ENCODE assay signal across 7 cellular contexts in the genomic region with DNA sequence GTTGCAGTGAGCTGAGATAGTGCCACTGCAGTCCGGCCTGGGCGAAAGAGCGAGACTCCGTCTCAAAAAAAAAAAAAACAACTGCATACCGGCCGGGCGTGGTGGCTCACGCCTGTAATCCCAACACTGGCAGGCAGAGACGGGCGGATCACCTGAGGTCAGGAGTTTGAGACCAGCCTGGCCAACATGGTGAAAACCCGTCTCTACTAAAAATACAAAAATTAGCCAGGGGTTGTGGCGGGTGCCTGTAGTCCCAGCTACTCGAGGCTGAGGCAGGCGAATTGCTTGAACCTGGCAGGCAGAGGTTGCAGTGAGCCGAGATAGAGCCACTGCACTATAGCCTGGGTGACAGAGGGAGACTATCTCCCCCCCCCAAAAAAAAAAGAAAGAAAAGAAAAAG. TPM values are rescaled to one million over a fixed set of nuclear protein-coding genes. Genes with fewer than 3 reads are reported as not detected.
DNase-seq lines count a peak whose midpoint lies in the region; ATAC-seq and TF ChIP-seq lines count a peak whose summit lies in the region.
"Not testable (repeated sequence)": the region's sequence is repeated elsewhere in the genome, so short reads cannot be mapped to it uniquely, and the experiment has no call there.

No MANE protein-coding gene starts in this region.

- peak overlapping the region in 9 of 11 experiments; percentile 50 to 100 (median 79); a peak in 7 of 22 replicates for H3K27ac ChIP-seq in BLaER1 treated with 17β-estradiol and CSF1 and Interleukin-3, amounts not matched to agents 10 nM and 100 nM
- H3K27ac ChIP-seq in OCI-LY3 (ENCODE audit: low read length), result peak overlapping the region; percentile 99; the same call in 1 of the 2 replicates

- H3K9me3 Mint-ChIP-seq in T-helper 1 cell treated with Interleukin-12 subunit alpha and Interleukin-12 subunit beta and Interleukin-4 antibody, amounts not matched to agents 30 μg/mL and 1 μg/mL, for 36 hours; central memory CD8-positive, alpha-beta T cell; progenitor cell of endocrine pancreas (ENCODE audit: low read depth); stimulated activated naive B cell treated with anti-CD40 and anti-IgM and Interleukin-4, amounts not matched to agents 10 μg/mL and 1 μg/mL and 100 μg/mL, for 72 hours: not testable (repeated sequence)

- not testable (repeated sequence) for H2AFZ ChIP-seq in OCI-LY3 (ENCODE audit: low read depth, low read length)

- not testable (repeated sequence) for H3K27me3 ChIP-seq in BLaER1 treated with 17β-estradiol and CSF1 and Interleukin-3, amounts not matched to agents 10 nM and 100 nM; OCI-LY3 (ENCODE audit: low read depth, low read length)

- not testable (repeated sequence) for H3K4me3 ChIP-seq in BLaER1 treated with 17β-estradiol and CSF1 and Interleukin-3, amounts not matched to agents 10 nM and 100 nM; OCI-LY3 (ENCODE audit: low read length)

- H3K27ac Mint-ChIP-seq in T-helper 1 cell treated with Interleukin-12 subunit alpha and Interleukin-12 subunit beta and Interleukin-4 antibody, amounts not matched to agents 30 μg/mL and 1 μg/mL, for 36 hours, result peak overlapping the region; percentile 34
- peak overlapping the region; percentile 88 for H3K27ac Mint-ChIP-seq in central memory CD8-positive, alpha-beta T cell (ENCODE audit: low read depth)
- peak overlapping the region; percentile 79 for H3K27ac Mint-ChIP-seq in progenitor cell of endocrine pancreas
- H3K27ac Mint-ChIP-seq in stimulated activated naive B cell treated with anti-CD40 and anti-IgM and Interleukin-4, amounts not matched to agents 10 μg/mL and 1 μg/mL and 100 μg/mL, for 72 hours, result peak overlapping the region; percentile 14

- TF ChIP-seq CTCF in OCI-LY3 (IDR thresholded peaks at IDR 0.05; ENCODE audit: low read depth, low read length); progenitor cell of endocrine pancreas (IDR thresholded peaks at IDR 0.05; ENCODE audit: unreplicated experiment): not testable (repeated sequence)

- H3K4me1 ChIP-seq in BLaER1 treated with 17β-estradiol and CSF1 and Interleukin-3, amounts not matched to agents 10 nM and 100 nM, result peaks cover 26 to 99% (median 62%) of the 10 kb centered on the region in 10 experiments
- H3K4me1 ChIP-seq in OCI-LY3 (ENCODE audit: low read length), result peaks cover 66% of the 10 kb centered on the region

- H3K9me3 ChIP-seq in BLaER1 treated with 17β-estradiol and CSF1 and Interleukin-3, amounts not matched to agents 10 nM and 100 nM (replicated peaks in 1 of 11); OCI-LY3 (ENCODE audit: insufficient read depth, low read length): not testable (repeated sequence)

- not testable (repeated sequence) for H3K4me3 Mint-ChIP-seq in T-helper 1 cell treated with Interleukin-12 subunit alpha and Interleukin-12 subunit beta and Interleukin-4 antibody, amounts not matched to agents 30 μg/mL and 1 μg/mL, for 36 hours; central memory CD8-positive, alpha-beta T cell; progenitor cell of endocrine pancreas (ENCODE audit: low read depth); stimulated activated naive B cell treated with anti-CD40 and anti-IgM and Interleukin-4, amounts not matched to agents 10 μg/mL and 1 μg/mL and 100 μg/mL, for 72 hours

- DNase-seq in central memory CD8-positive, alpha-beta T cell (ENCODE audit: low spot score in 2 of 2); progenitor cell of endocrine pancreas (ENCODE audit: low spot score, unreplicated experiment); stimulated activated naive B cell treated with anti-CD40 and anti-IgM and Interleukin-4, amounts not matched to agents 10 μg/mL and 1 μg/mL and 100 μg/mL, for 72 hours: not testable (repeated sequence)
- DNase-seq in left lobe of liver (ENCODE audit: low spot score), result peak; percentile 40

- peak overlapping the region in 5 of 11 experiments; percentile 65 to 91 (median 76); a peak in 4 of 22 replicates for H3K4me2 ChIP-seq in BLaER1 treated with 17β-estradiol and CSF1 and Interleukin-3, amounts not matched to agents 10 nM and 100 nM
- H3K4me2 ChIP-seq in OCI-LY3 (ENCODE audit: low read length), result peak overlapping the region; percentile 67

- peaks cover 62% of the 10 kb centered on the region for H3K4me1 Mint-ChIP-seq in T-helper 1 cell treated with Interleukin-12 subunit alpha and Interleukin-12 subunit beta and Interleukin-4 antibody, amounts not matched to agents 30 μg/mL and 1 μg/mL, for 36 hours (ENCODE audit: low read depth)
- peaks cover 25% of the 10 kb centered on the region for H3K4me1 Mint-ChIP-seq in central memory CD8-positive, alpha-beta T cell
- peaks cover 56% of the 10 kb centered on the region for H3K4me1 Mint-ChIP-seq in progenitor cell of endocrine pancreas (ENCODE audit: low read depth)
- H3K4me1 Mint-ChIP-seq in stimulated activated naive B cell treated with anti-CD40 and anti-IgM and Interleukin-4, amounts not matched to agents 10 μg/mL and 1 μg/mL and 100 μg/mL, for 72 hours, result peaks cover 32 to 51% of the 10 kb centered on the region in 2 donors

- not testable (repeated sequence) for H3K36me3 Mint-ChIP-seq in T-helper 1 cell treated with Interleukin-12 subunit alpha and Interleukin-12 subunit beta and Interleukin-4 antibody, amounts not matched to agents 30 μg/mL and 1 μg/mL, for 36 hours (ENCODE audit: low read depth); progenitor cell of endocrine pancreas (ENCODE audit: insufficient read depth); stimulated activated naive B cell treated with anti-CD40 and anti-IgM and Interleukin-4, amounts not matched to agents 10 μg/mL and 1 μg/mL and 100 μg/mL, for 72 hours
- H3K36me3 Mint-ChIP-seq in central memory CD8-positive, alpha-beta T cell (ENCODE audit: insufficient read depth), result peaks cover 10% of the 10 kb centered on the region

- not testable (repeated sequence) for H3K27me3 Mint-ChIP-seq in T-helper 1 cell treated with Interleukin-12 subunit alpha and Interleukin-12 subunit beta and Interleukin-4 antibody, amounts not matched to agents 30 μg/mL and 1 μg/mL, for 36 hours (ENCODE audit: low read depth); central memory CD8-positive, alpha-beta T cell; progenitor cell of endocrine pancreas; stimulated activated naive B cell treated with anti-CD40 and anti-IgM and Interleukin-4, amounts not matched to agents 10 μg/mL and 1 μg/mL and 100 μg/mL, for 72 hours

- not testable (repeated sequence) for H3K36me3 ChIP-seq in BLaER1 treated with 17β-estradiol and CSF1 and Interleukin-3, amounts not matched to agents 10 nM and 100 nM; OCI-LY3 (replicated peaks; ENCODE audit: low read depth, low read length)

- not testable (repeated sequence) for H4K20me1 ChIP-seq in BLaER1 treated with 17β-estradiol and CSF1 and Interleukin-3, amounts not matched to agents 10 nM and 100 nM; OCI-LY3 (ENCODE audit: insufficient read depth, low read length)

- ATAC-seq in central memory CD8-positive, alpha-beta T cell (replicated peaks; ENCODE audit: extremely low read depth, poor library complexity, severe bottlenecking); left lobe of liver; stimulated activated naive B cell treated with anti-CD40 and anti-IgM and Interleukin-4, amounts not matched to agents 10 μg/mL and 1 μg/mL and 100 μg/mL, for 72 hours (replicated peaks): not testable (repeated sequence)

- H3K9ac ChIP-seq in BLaER1 treated with 17β-estradiol and CSF1 and Interleukin-3, amounts not matched to agents 10 nM and 100 nM, result not testable (repeated sequence)
- H3K9ac ChIP-seq in OCI-LY3 (ENCODE audit: low read length), result peak overlapping the region; percentile 48; the same call in 1 of the 2 replicates

- not testable (repeated sequence) for H3K79me2 ChIP-seq in OCI-LY3 (ENCODE audit: low read length)

RNA-seq across cellular contexts. Expression of gene TUBD1, which starts 42.4 kb away (rescaled TPM):
- total RNA-seq in left lobe of liver, result 6.2 TPM
- total RNA-seq in progenitor cell of endocrine pancreas, result 31.7 and 31.8 TPM in 2 replicates

RNA-seq across cellular contexts. Expression of gene RPS6KB1, which starts 42.6 kb away (rescaled TPM):
- total RNA-seq in left lobe of liver (16.4 TPM), progenitor cell of endocrine pancreas (48.9 and 53.8 TPM in 2 replicates)

Comparison
In these comparisons a context has a peak if more than half of its experiments do, and no peak if none do; other contexts are left out.
1. H3K27ac Mint-ChIP-seq: peak in every context shown above with its lines; median percentile 88 in central memory CD8-positive, alpha-beta T cell; 79 in progenitor cell of endocrine pancreas; 34 in T-helper 1 cell treated with Interleukin-12 subunit alpha and Interleukin-12 subunit beta and Interleukin-4 antibody, amounts not matched to agents 30 μg/mL and 1 μg/mL, for 36 hours; 14 in stimulated activated naive B cell treated with anti-CD40 and anti-IgM and Interleukin-4, amounts not matched to agents 10 μg/mL and 1 μg/mL and 100 μg/mL, for 72 hours.